In genomic region chr18:12088731-12089375, GRCh38 we compare ENCODE assay signal across 22 cellular contexts. TPM values are rescaled to one million over a fixed set of nuclear protein-coding genes. Genes with fewer than 3 reads are reported as not detected.
"Had no signal": no experiment of that assay in that cellular context is flagged by ENCODE, and none has a peak within 500 bp of the region (broad histone marks: within the 10 kb centered on the region; RNA-seq: fewer than 3 reads in every experiment).

No MANE protein-coding gene starts in this region.

- H3K4me3 Mint-ChIP-seq: activated T-cell treated with anti-CD3 and anti-CD28 coated beads, Interleukin-2, amount 50 U/mL, for 72 hours; memory B cell had no signal

- H2AFZ ChIP-seq: hepatocyte had no signal

- H3K27ac Mint-ChIP-seq: activated T-cell treated with anti-CD3 and anti-CD28 coated beads, Interleukin-2, amount 50 U/mL, for 72 hours; memory B cell had no signal

- H3K4me1 Mint-ChIP-seq: memory B cell had no signal

- DNase-seq: activated CD4-positive, alpha-beta T cell treated with anti-CD3 and anti-CD28 coated beads, Interleukin-2, amount 50 U/mL, for 4 hours; activated effector memory CD4-positive, alpha-beta T cell treated with anti-CD3 and anti-CD28 coated beads, Interleukin-2, amount 50 U/mL, for 16 hours; activated naive CD4-positive, alpha-beta T cell treated with anti-CD3 and anti-CD28 coated beads, Interleukin-2, amount 50 U/mL, for 16 hours; activated T-cell treated with anti-CD3 and anti-CD28 coated beads, Interleukin-2, amount 50 U/mL, for 72 hours; cerebellar nuclear complex; effector CD8-positive, alpha-beta T cell; retina; stimulated activated CD4-positive, alpha-beta T cell treated with anti-CD3 and anti-CD28 coated beads, Interleukin-15, amount 100 ng/mL, for 24 hours; stimulated activated CD4-positive, alpha-beta T cell treated with anti-CD3 and anti-CD28 coated beads, Interleukin-2, amount 100 ng/mL, for 48 hours; SW 1271 had no signal

- H3K4me1 ChIP-seq: ascending aorta, breast epithelium, esophagus muscularis mucosa had no signal

- H3K9me3 Mint-ChIP-seq: activated T-cell treated with anti-CD3 and anti-CD28 coated beads, Interleukin-2, amount 50 U/mL, for 72 hours; memory B cell had no signal

- H3K36me3 ChIP-seq: ascending aorta, breast epithelium, esophagus muscularis mucosa, neutrophil had no signal

- H3K4me2 ChIP-seq: hepatocyte had no signal

- H3K9me3 ChIP-seq: ascending aorta, breast epithelium, esophagus muscularis mucosa, neutrophil had no signal

- ATAC-seq: activated T-cell treated with anti-CD3 and anti-CD28 coated beads, Interleukin-2, amount 50 U/mL, for 72 hours had no signal

- H3K36me3 Mint-ChIP-seq: memory B cell had no signal

- H3K27me3 ChIP-seq: ascending aorta, breast epithelium, hepatocyte, neutrophil had no signal

- H3K4me3 ChIP-seq: ascending aorta, breast epithelium, esophagus muscularis mucosa, hepatocyte had no signal

- H3K27ac ChIP-seq: ascending aorta, breast epithelium, esophagus muscularis mucosa, hepatocyte, neutrophil had no signal

RNA-seq across cellular contexts. Expression of gene ANKRD62, which starts 4.8 kb away (rescaled TPM):
- total RNA-seq: activated CD8-positive, alpha-beta memory T cell treated with anti-CD3 and anti-CD28 coated beads for 36 hours; activated T-cell treated with anti-CD3 and anti-CD28 coated beads, Interleukin-2, amount 50 U/mL, for 72 hours; ascending aorta; breast epithelium; hepatocyte; mononuclear cell; skeletal muscle tissue; T-helper 2 cell treated with Interferon-gamma antibody and Interleukin-4, amounts not matched to agents 100 ng/mL and 5 ng/mL, for 36 hours; ureter had no signal
- polyA plus RNA-seq: hepatocyte, thymus had no signal
